ENCODE assay signal across 1 cellular context in genomic region chr13:86882835-86883234, GRCh38.
TF ChIP-seq lines count a peak whose summit lies in the region.

No MANE protein-coding gene starts in this region.

TF ChIP-seq in K562, 482 proteins besides CTCF, POLR2A, EP300 and RAD21 (continued from another document):
- TF ChIP-seq, protein P1, sequence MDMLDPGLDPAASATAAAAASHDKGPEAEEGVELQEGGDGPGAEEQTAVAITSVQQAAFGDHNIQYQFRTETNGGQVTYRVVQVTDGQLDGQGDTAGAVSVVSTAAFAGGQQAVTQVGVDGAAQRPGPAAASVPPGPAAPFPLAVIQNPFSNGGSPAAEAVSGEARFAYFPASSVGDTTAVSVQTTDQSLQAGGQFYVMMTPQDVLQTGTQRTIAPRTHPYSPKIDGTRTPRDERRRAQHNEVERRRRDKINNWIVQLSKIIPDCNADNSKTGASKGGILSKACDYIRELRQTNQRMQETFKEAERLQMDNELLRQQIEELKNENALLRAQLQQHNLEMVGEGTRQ (CRISPR knock-in tag; IDR thresholded peaks at IDR 0.05), result no peak
- no peak for TF ChIP-seq ESRRB (CRISPR knock-in tag; IDR thresholded peaks at IDR 0.05; ENCODE audit: borderline replicate concordance)
- TF ChIP-seq, protein P2, sequence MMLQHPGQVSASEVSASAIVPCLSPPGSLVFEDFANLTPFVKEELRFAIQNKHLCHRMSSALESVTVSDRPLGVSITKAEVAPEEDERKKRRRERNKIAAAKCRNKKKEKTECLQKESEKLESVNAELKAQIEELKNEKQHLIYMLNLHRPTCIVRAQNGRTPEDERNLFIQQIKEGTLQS (IDR thresholded peaks at IDR 0.05), result 0 out of 2 replicates have a peak, but pooled peaks have one; percentile 26
- TF ChIP-seq, protein P2 (CRISPR knock-in tag; conservative IDR thresholded peaks at IDR 0.05), result no peak
